In the genomic region with DNA sequence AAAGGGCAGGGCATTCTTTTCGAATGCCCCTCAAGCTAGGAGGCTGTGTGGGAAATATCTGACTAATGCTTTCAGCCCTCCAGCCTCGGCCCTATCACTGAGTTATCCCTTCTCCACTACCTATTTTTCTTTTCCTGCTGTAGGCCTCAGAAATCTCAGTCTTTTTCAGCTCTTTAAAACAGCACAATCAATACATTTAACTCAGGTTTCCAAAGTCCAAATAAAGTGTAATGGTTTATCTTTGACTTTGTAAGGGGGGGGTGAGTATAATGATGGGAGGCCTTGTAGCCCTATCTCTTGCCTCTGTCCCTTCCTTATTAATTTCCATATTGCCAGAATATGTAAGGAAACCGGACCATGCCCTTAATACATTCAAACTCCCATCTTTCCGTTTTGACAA, we compare ENCODE assay signal across 1 cellular context.
TF ChIP-seq lines count a peak whose summit lies in the region.

No MANE protein-coding gene starts in this region.

TF ChIP-seq in H1, 55 proteins besides CTCF, POLR2A, EP300 and RAD21:
- no peak for TF ChIP-seq CBX8 (IDR thresholded peaks at IDR 0.05; ENCODE audit: borderline replicate concordance, low read depth, low read length)
- no peak for TF ChIP-seq SAP30 (IDR thresholded peaks at IDR 0.05; ENCODE audit: insufficient read depth, insufficient replicate concordance, low read length)
- TF ChIP-seq GTF2F1 (IDR thresholded peaks at IDR 0.05; ENCODE audit: borderline replicate concordance, low read depth, low read length) = no peak
- no peak for TF ChIP-seq RXRA (IDR thresholded peaks at IDR 0.05; ENCODE audit: insufficient read depth, low read depth, low read length)
- TF ChIP-seq BCL11A (IDR thresholded peaks at IDR 0.05; ENCODE audit: low read depth in 2 of 2, low read length in 2 of 2) = no peak
- no peak for TF ChIP-seq CEBPB (IDR thresholded peaks at IDR 0.05; ENCODE audit: low read depth, low read length)
- TF ChIP-seq KDM1A (IDR thresholded peaks at IDR 0.05; ENCODE audit: borderline replicate concordance, low read length) = no peak
- no peak for TF ChIP-seq CHD7 (IDR thresholded peaks at IDR 0.05; ENCODE audit: insufficient replicate concordance, low read length)
- TF ChIP-seq SIX5 (IDR thresholded peaks at IDR 0.05; ENCODE audit: low read depth, low read length) = no peak
- no peak for TF ChIP-seq POLR2AphosphoS5 (IDR thresholded peaks at IDR 0.05; ENCODE audit: low read depth, low read length)
- TF ChIP-seq BRCA1 (IDR thresholded peaks at IDR 0.05; ENCODE audit: low read depth, low read length) = no peak
- no peak for TF ChIP-seq PHF8 (conservative IDR thresholded peaks at IDR 0.05; ENCODE audit: low read depth, low read length)
- no peak for TF ChIP-seq YY1 (IDR thresholded peaks at IDR 0.05; ENCODE audit: low read depth, low read length)
- TF ChIP-seq FOSL1 (IDR thresholded peaks at IDR 0.05; ENCODE audit: insufficient read depth, low read depth, low read length) = no peak
- TF ChIP-seq TAF7 (optimal IDR thresholded peaks at IDR 0.05; ENCODE audit: borderline replicate concordance, low read depth, low read length) = no peak
- TF ChIP-seq SRF (IDR thresholded peaks at IDR 0.05; ENCODE audit: low read depth, low read length) = no peak
- TF ChIP-seq RFX5 (IDR thresholded peaks at IDR 0.05; ENCODE audit: borderline replicate concordance, low read depth, low read length) = no peak
- no peak for TF ChIP-seq SP2 (IDR thresholded peaks at IDR 0.05; ENCODE audit: low read length)
- TF ChIP-seq HDAC2 (IDR thresholded peaks at IDR 0.05; ENCODE audit: borderline replicate concordance in 1 of 2, low read depth in 2 of 2, low read length in 2 of 2) = no peak
- TF ChIP-seq HDAC6 (IDR thresholded peaks at IDR 0.05; ENCODE audit: low read depth, low read length) = no peak
